In the genomic region with DNA sequence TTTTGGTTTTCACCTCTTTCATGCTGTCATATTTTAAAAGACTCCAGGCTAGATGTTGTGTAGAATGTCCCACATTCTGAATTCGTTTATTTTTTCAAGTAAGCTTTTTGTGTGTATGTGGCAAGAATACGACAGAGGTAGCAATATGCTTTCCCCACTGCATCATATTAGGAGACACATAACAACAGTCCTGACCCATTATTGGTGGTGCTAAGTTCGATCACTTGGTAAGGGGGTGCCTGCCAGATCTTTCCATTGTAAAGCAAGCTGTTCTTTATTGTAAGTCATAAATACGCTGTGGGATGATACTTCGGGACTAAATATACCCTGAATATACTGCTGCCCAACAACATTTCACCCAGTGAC, we compare ENCODE assay signal across 8 cellular contexts. TPM values are rescaled to one million over a fixed set of nuclear protein-coding genes. Genes with fewer than 3 reads are reported as not detected.
DNase-seq lines count a peak whose midpoint lies in the region; ATAC-seq and TF ChIP-seq lines count a peak whose summit lies in the region.

No MANE protein-coding gene starts in this region.

- peak overlapping the region; percentile 96 for H3K27ac Mint-ChIP-seq in activated naive CD8-positive, alpha-beta T cell

- DNase-seq in A673 (ENCODE audit: low spot score) (no peak), substantia nigra (lab: John Stamatoyannopoulos, UW) (no peak), NCI-H1092 treated with DMSO at 0.1 percent for 48 hours (lab: John Stamatoyannopoulos, UW) (no peak)
- DNase-seq in stimulated activated CD4-positive, alpha-beta T cell treated with anti-CD3 and anti-CD28 coated beads, Interleukin-2, amount 100 ng/mL, for 24 hours: no peak

- BruUV-seq in A673 (replicated peaks; lab: Mats Ljungman, UMichigan): TSS peak; percentile 87

- H3K4me1 Mint-ChIP-seq in activated naive CD8-positive, alpha-beta T cell (ENCODE audit: low read depth): peaks cover 39% of the 10 kb centered on the region

- H3K36me3 Mint-ChIP-seq in activated naive CD8-positive, alpha-beta T cell: peaks cover 12% of the 10 kb centered on the region

- H3K27me3 Mint-ChIP-seq in activated naive CD8-positive, alpha-beta T cell: no peaks in the 10 kb centered on the region

- H3K9me3 ChIP-seq in A673 (ENCODE audit: low read depth, low read length, poor library complexity, severe bottlenecking) (no peaks in the 10 kb centered on the region), iPS-18c (ENCODE audit: control insufficient read depth, insufficient read depth, low read length) (no peaks in the 10 kb centered on the region)

- no peak for TF ChIP-seq CTCF in A673 (conservative IDR thresholded peaks at IDR 0.05; ENCODE audit: low read depth, low read length)

- peaks cover 4% of the 10 kb centered on the region for H3K4me1 ChIP-seq in A673 (ENCODE audit: insufficient read depth, low read length, poor library complexity, severe bottlenecking)

- ATAC-seq in GM21619 (IDR thresholded peaks at IDR 0.05; ENCODE audit: unreplicated experiment): peak; percentile 10
- no peak for ATAC-seq in HG03095 (IDR thresholded peaks at IDR 0.05; ENCODE audit: unreplicated experiment)

- peak overlapping the region; percentile 93 for H3K27ac ChIP-seq in A673 (ENCODE audit: low read depth, low read length, poor library complexity, severe bottlenecking)
- H3K27ac ChIP-seq in substantia nigra (ENCODE audit: low read depth, low read length, poor library complexity, severe bottlenecking): peak overlapping the region; percentile 83

- intact Hi-C loops in A673 (cut with micrococcal nuclease; ENCODE audit: unreplicated experiment): loop anchor here (10.0 kb wide), 1 partner anchor 114 kb away; no protein-coding TSS in a partner anchor

- H3K4me3 Mint-ChIP-seq in activated naive CD8-positive, alpha-beta T cell: peak overlapping the region; percentile 94

- no peaks in the 10 kb centered on the region for H3K9me3 Mint-ChIP-seq in activated naive CD8-positive, alpha-beta T cell (ENCODE audit: low read depth)

- CTCF ChIA-PET in A673 (lab: Charles Lee): interaction anchor here (0.6 kb wide), 1 partner anchor 36 kb away, joined by 5 read pairs; no protein-coding TSS in a partner anchor

- H3K36me3 ChIP-seq in A673 (ENCODE audit: insufficient read depth, low read length, poor library complexity, severe bottlenecking): no peaks in the 10 kb centered on the region

- no peaks in the 10 kb centered on the region for H3K27me3 ChIP-seq in A673 (replicated peaks; ENCODE audit: insufficient read depth, low read depth, low read length, poor library complexity)

- POLR2A ChIA-PET in A673 (lab: Charles Lee; ENCODE audit: low non-redundant PET): interaction anchor here (0.6 to 0.7 kb wide), 2 partner anchors 194 to 456 kb away, joined by 3 read pairs; no protein-coding TSS in a partner anchor

- H3K4me3 ChIP-seq in A673 (ENCODE audit: low read depth, low read length, poor library complexity, severe bottlenecking) (peak overlapping the region; percentile 88), iPS-18c (ENCODE audit: insufficient read depth, low read depth, low read length) (peak overlapping the region; percentile 50)

RNA-seq across cellular contexts. Expression of gene NCOA3, which starts 0.6 kb away (rescaled TPM):
- total RNA-seq in A673 (2021): 26.2 and 26.8 TPM in 2 replicates
